ENCODE assay signal across 24 cellular contexts in the genomic region with DNA sequence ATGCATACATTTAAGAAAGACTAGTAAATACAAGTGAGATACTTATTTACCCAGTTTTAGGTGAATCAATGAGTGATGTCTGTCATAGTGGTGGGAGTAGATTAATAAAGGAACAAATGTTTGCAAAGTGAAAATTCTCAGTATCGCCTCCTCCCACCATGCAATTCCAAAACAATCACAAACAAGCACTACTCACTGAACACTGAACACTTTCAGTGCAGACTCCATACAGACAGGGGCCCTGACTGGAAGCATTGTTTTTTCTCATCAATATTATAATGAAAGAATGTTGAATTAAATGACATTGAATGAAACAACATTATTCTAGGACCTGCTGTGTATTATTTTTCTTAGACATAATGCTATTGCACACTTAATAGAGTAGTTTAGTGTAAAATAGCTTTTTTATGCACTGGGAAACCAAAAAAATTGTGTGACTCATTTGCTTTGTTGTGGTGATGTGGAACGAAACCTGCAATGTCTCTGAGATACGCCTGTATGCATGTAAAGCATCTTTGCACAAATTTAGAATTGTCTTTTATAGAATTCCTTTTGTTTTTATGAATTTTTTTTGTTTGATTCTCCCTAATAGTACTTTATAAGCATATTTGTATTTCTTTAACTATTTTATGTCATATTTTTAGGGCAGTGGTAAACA.
DNase-seq lines count a peak whose midpoint lies in the region; ATAC-seq and TF ChIP-seq lines count a peak whose summit lies in the region.
"Had no signal": no experiment of that assay in that cellular context is flagged by ENCODE, and none has a peak within 500 bp of the region (broad histone marks: within the 10 kb centered on the region; RNA-seq: fewer than 3 reads in every experiment).

No MANE protein-coding gene starts in this region.

- H3K9me3 Mint-ChIP-seq in activated T-cell treated with anti-CD3 and anti-CD28 coated beads, Interleukin-2, amount 50 U/mL, for 4 hours: no peaks in the 10 kb centered on the region
- H3K9me3 Mint-ChIP-seq in activated T-helper 2 cell treated with anti-CD3 and anti-CD28 coated beads, Interferon-gamma antibody, Interleukin-2, Interleukin-4, amounts not matched to agents 10 μg/mL and 5 μg/mL and 100 μg/mL, durations not matched to agents 14 hours and 24 hours and 36 hours: peaks cover 16% of the 10 kb centered on the region
- peaks cover 0 to 11% (median 0%) of the 10 kb centered on the region in 9 donors for H3K9me3 Mint-ChIP-seq in naive thymus-derived CD8-positive, alpha-beta T cell

- peaks cover 57% of the 10 kb centered on the region for H3K4me1 Mint-ChIP-seq in activated T-cell treated with anti-CD3 and anti-CD28 coated beads, Interleukin-2, amount 50 U/mL, for 4 hours (ENCODE audit: low read depth)
- H3K4me1 Mint-ChIP-seq in activated T-helper 2 cell treated with anti-CD3 and anti-CD28 coated beads, Interferon-gamma antibody, Interleukin-2, Interleukin-4, amounts not matched to agents 10 μg/mL and 5 μg/mL and 100 μg/mL, durations not matched to agents 14 hours and 24 hours and 36 hours (ENCODE audit: low read depth): peaks cover 49% of the 10 kb centered on the region
- peaks cover 23 to 71% (median 46%) of the 10 kb centered on the region in 4 donors for H3K4me1 Mint-ChIP-seq in naive thymus-derived CD8-positive, alpha-beta T cell

- no peak for DNase-seq in activated T-cell treated with anti-CD3 and anti-CD28 coated beads, Interleukin-2, amount 50 U/mL, for 4 hours
- no peak for DNase-seq in activated T-cell treated with anti-CD3 and anti-CD28 coated beads, Interleukin-2, amount 50 U/mL, for 48 hours
- no peak for DNase-seq in activated T-helper 2 cell treated with anti-CD3 and anti-CD28 coated beads, Interferon-gamma antibody, Interleukin-2, Interleukin-4, amounts not matched to agents 10 μg/mL and 5 μg/mL and 100 μg/mL, durations not matched to agents 14 hours and 24 hours and 36 hours (ENCODE audit: low spot score)
- peak in 3 of 10 donors; percentile 6 to 39 (median 15) for DNase-seq in naive thymus-derived CD8-positive, alpha-beta T cell
- no peak for DNase-seq in brain microvascular endothelial cell
- DNase-seq: activated CD4-positive, CD25-positive, alpha-beta regulatory T cell treated with anti-CD3 and anti-CD28 coated beads, Interleukin-2, amount 50 U/mL, for 72 hours; anterior cingulate cortex; C1 segment of cervical spinal cord; effector memory CD4-positive, alpha-beta T cell; left cardiac atrium; mesendoderm; MM.1S; NCI-H1436 treated with DMSO at 0.1 percent for 48 hours; NCI-H524 treated with DMSO at 0.1 percent for 48 hours; posterior cingulate gyrus; RPMI8226; sigmoid colon; stimulated activated naive B cell treated with anti-CD40 and anti-IgM and Interleukin-4, amounts not matched to agents 10 μg/mL and 1 μg/mL and 100 μg/mL, for 72 hours; T1000 had no signal

- POLR2A ChIA-PET in naive thymus-derived CD8-positive, alpha-beta T cell (lab: Charles Lee): no interaction called here

- in situ Hi-C loops in brain microvascular endothelial cell (cut with HindIII; ENCODE audit: low pct_ligation_motif_present, low sequenced_read_pairs): no loop called here

- H3K27ac Mint-ChIP-seq in activated T-helper 2 cell treated with anti-CD3 and anti-CD28 coated beads, Interferon-gamma antibody, Interleukin-2, Interleukin-4, amounts not matched to agents 10 μg/mL and 5 μg/mL and 100 μg/mL, durations not matched to agents 14 hours and 24 hours and 36 hours: peak overlapping the region; percentile 67
- H3K27ac Mint-ChIP-seq in naive thymus-derived CD8-positive, alpha-beta T cell: no peak overlapping the region
- H3K27ac Mint-ChIP-seq: stimulated activated naive B cell treated with anti-CD40 and anti-IgM and Interleukin-4, amounts not matched to agents 10 μg/mL and 1 μg/mL and 100 μg/mL, for 72 hours had no signal

- intact Hi-C loops in activated T-helper 2 cell treated with anti-CD3 and anti-CD28 coated beads, Interferon-gamma antibody, Interleukin-2, Interleukin-4, amounts not matched to agents 10 μg/mL and 5 μg/mL and 100 μg/mL, durations not matched to agents 14 hours and 24 hours and 36 hours (cut with micrococcal nuclease): loop anchor here (1.0 to 2.0 kb wide), 4 partner anchors 19 to 414 kb away; no protein-coding TSS in a partner anchor

- no peak overlapping the region for H3K4me3 ChIP-seq in brain microvascular endothelial cell (ENCODE audit: low read depth, low read length)
- H3K4me3 ChIP-seq: sigmoid colon, SK-N-MC, tibial nerve had no signal

- peak; percentile 81 to 85 for ATAC-seq in activated T-cell treated with anti-CD3 and anti-CD28 coated beads, Interleukin-2, amount 50 U/mL, for 4 hours
- ATAC-seq in HG02610 (IDR thresholded peaks at IDR 0.05; ENCODE audit: unreplicated experiment): peak; percentile 61
- peak; percentile 65 to 66 for ATAC-seq in naive thymus-derived CD8-positive, alpha-beta T cell
- no peak for ATAC-seq in GM21447 (IDR thresholded peaks at IDR 0.05; ENCODE audit: unreplicated experiment)
- ATAC-seq in GM19395 (IDR thresholded peaks at IDR 0.05; ENCODE audit: unreplicated experiment): no peak
- ATAC-seq: left cardiac atrium had no signal

- no peaks in the 10 kb centered on the region for H3K27me3 Mint-ChIP-seq in activated T-cell treated with anti-CD3 and anti-CD28 coated beads, Interleukin-2, amount 50 U/mL, for 4 hours (ENCODE audit: low read depth)
- H3K27me3 Mint-ChIP-seq in activated T-helper 2 cell treated with anti-CD3 and anti-CD28 coated beads, Interferon-gamma antibody, Interleukin-2, Interleukin-4, amounts not matched to agents 10 μg/mL and 5 μg/mL and 100 μg/mL, durations not matched to agents 14 hours and 24 hours and 36 hours (ENCODE audit: low read depth): no peaks in the 10 kb centered on the region
- H3K27me3 Mint-ChIP-seq in naive thymus-derived CD8-positive, alpha-beta T cell: no peaks in the 10 kb centered on the region
- H3K27me3 Mint-ChIP-seq: stimulated activated naive B cell treated with anti-CD40 and anti-IgM and Interleukin-4, amounts not matched to agents 10 μg/mL and 1 μg/mL and 100 μg/mL, for 72 hours had no signal

- H3K36me3 Mint-ChIP-seq in activated T-cell treated with anti-CD3 and anti-CD28 coated beads, Interleukin-2, amount 50 U/mL, for 4 hours (ENCODE audit: insufficient read depth): peaks cover 20% of the 10 kb centered on the region
- H3K36me3 Mint-ChIP-seq in activated T-helper 2 cell treated with anti-CD3 and anti-CD28 coated beads, Interferon-gamma antibody, Interleukin-2, Interleukin-4, amounts not matched to agents 10 μg/mL and 5 μg/mL and 100 μg/mL, durations not matched to agents 14 hours and 24 hours and 36 hours (ENCODE audit: low read depth): peaks cover 53% of the 10 kb centered on the region
- H3K36me3 Mint-ChIP-seq in naive thymus-derived CD8-positive, alpha-beta T cell: peaks cover 24 to 35% (median 25%) of the 10 kb centered on the region in 3 donors

- no peaks in the 10 kb centered on the region for H3K36me3 ChIP-seq in brain microvascular endothelial cell (replicated peaks)
- H3K36me3 ChIP-seq: sigmoid colon had no signal

- no peaks in the 10 kb centered on the region for H3K27me3 ChIP-seq in brain microvascular endothelial cell (replicated peaks)
- H3K27me3 ChIP-seq: sigmoid colon, tibial nerve had no signal

- no peak overlapping the region for H3K27ac ChIP-seq in brain microvascular endothelial cell
- H3K27ac ChIP-seq: sigmoid colon, SK-N-MC, tibial nerve had no signal

- no peak overlapping the region for H3K4me3 Mint-ChIP-seq in activated T-cell treated with anti-CD3 and anti-CD28 coated beads, Interleukin-2, amount 50 U/mL, for 4 hours
- H3K4me3 Mint-ChIP-seq in activated T-helper 2 cell treated with anti-CD3 and anti-CD28 coated beads, Interferon-gamma antibody, Interleukin-2, Interleukin-4, amounts not matched to agents 10 μg/mL and 5 μg/mL and 100 μg/mL, durations not matched to agents 14 hours and 24 hours and 36 hours (ENCODE audit: low read depth): no peak overlapping the region
- peak overlapping the region in 5 of 10 donors; percentile 20 to 47 (median 24) for H3K4me3 Mint-ChIP-seq in naive thymus-derived CD8-positive, alpha-beta T cell
- H3K4me3 Mint-ChIP-seq: stimulated activated naive B cell treated with anti-CD40 and anti-IgM and Interleukin-4, amounts not matched to agents 10 μg/mL and 1 μg/mL and 100 μg/mL, for 72 hours had no signal

- no peak for TF ChIP-seq CTCF in brain microvascular endothelial cell (IDR thresholded peaks at IDR 0.05; ENCODE audit: low read depth, low read length, missing control alignments)

Comparison
In these comparisons a context has a peak if more than half of its experiments do, and no peak if none do; other contexts are left out.
1. ATAC-seq: peak in activated T-cell treated with anti-CD3 and anti-CD28 coated beads, Interleukin-2, amount 50 U/mL, for 4 hours (2 of 2), HG02610 (single experiment) and naive thymus-derived CD8-positive, alpha-beta T cell (2 of 2); none in GM21447 (single experiment) and GM19395 (single experiment).